Comparison of ENCODE assay signal across 8 cellular contexts in genomic region chr7:25098096-25099046, GRCh38. TPM values are rescaled to one million over a fixed set of nuclear protein-coding genes. Genes with fewer than 3 reads are reported as not detected.
DNase-seq lines count a peak whose midpoint lies in the region; ATAC-seq lines count a peak whose summit lies in the region.

No MANE protein-coding gene starts in this region.

- peak; percentile 73 for ATAC-seq in GM21447 (IDR thresholded peaks at IDR 0.05; ENCODE audit: unreplicated experiment)

- no peak overlapping the region for H3K27ac Mint-ChIP-seq in activated naive CD4-positive, alpha-beta T cell treated with anti-CD3 and anti-CD28 coated beads for 36 hours

- no peaks in the 10 kb centered on the region for H3K36me3 ChIP-seq in SJSA1

- peaks cover 7% of the 10 kb centered on the region for H3K4me1 Mint-ChIP-seq in activated naive CD4-positive, alpha-beta T cell treated with anti-CD3 and anti-CD28 coated beads for 36 hours (ENCODE audit: low read depth)

- intact Hi-C loops in activated naive CD4-positive, alpha-beta T cell treated with anti-CD3 and anti-CD28 coated beads for 36 hours (cut with micrococcal nuclease): loop anchor here (5.0 to 10.0 kb wide), 2 partner anchors 374 to 431 kb away; no protein-coding TSS in a partner anchor
- intact Hi-C loops in head of caudate nucleus (cut with DNase I): no loop called here

- H3K27me3 Mint-ChIP-seq in activated naive CD4-positive, alpha-beta T cell treated with anti-CD3 and anti-CD28 coated beads for 36 hours (ENCODE audit: low read depth): no peaks in the 10 kb centered on the region

- H3K4me3 ChIP-seq in SJSA1: no peak overlapping the region

- CTCF ChIA-PET in activated naive CD4-positive, alpha-beta T cell treated with anti-CD3 and anti-CD28 coated beads for 36 hours (lab: Charles Lee): interaction anchor here (0.5 to 10.5 kb wide), 40 partner anchors 9 to 1420 kb away, joined by 3 to 191 read pairs (median 4); no protein-coding TSS in a partner anchor

- no peak overlapping the region for H3K27ac ChIP-seq in SJSA1

- no peak overlapping the region for H3K4me3 Mint-ChIP-seq in activated naive CD4-positive, alpha-beta T cell treated with anti-CD3 and anti-CD28 coated beads for 36 hours

- 0 out of 2 replicates have a peak, but pooled peaks cover 6% of the 10 kb centered on the region for H3K4me1 ChIP-seq in SJSA1 (replicated peaks)

- no peaks in the 10 kb centered on the region for H3K9me3 Mint-ChIP-seq in activated naive CD4-positive, alpha-beta T cell treated with anti-CD3 and anti-CD28 coated beads for 36 hours

- DNase-seq in COLO829 (ENCODE audit: low spot score) (peak; percentile 89), LHCN-M2 (ENCODE audit: low read depth) (peak; percentile 67), SJSA1 (ENCODE audit: low read depth in 1 of 2, low spot score in 2 of 2) (peak; percentile 57 to 63), head of caudate nucleus (peak; percentile 17 to 81 (median 59)), pons (ENCODE audit: low spot score) (peak; percentile 58), cortex of kidney (lab: John Stamatoyannopoulos, UW) (no peak)
- peak; percentile 76 for DNase-seq in activated naive CD4-positive, alpha-beta T cell treated with anti-CD3 and anti-CD28 coated beads for 36 hours

- H3K9me3 ChIP-seq in SJSA1 (replicated peaks): no peaks in the 10 kb centered on the region

- H3K27me3 ChIP-seq in SJSA1 (replicated peaks): no peaks in the 10 kb centered on the region

- no peaks in the 10 kb centered on the region for H3K36me3 Mint-ChIP-seq in activated naive CD4-positive, alpha-beta T cell treated with anti-CD3 and anti-CD28 coated beads for 36 hours (ENCODE audit: low read depth)

RNA-seq across cellular contexts. Expression of gene CYCS, which starts 26.7 kb away (rescaled TPM):
- 115 and 119 TPM in 2 replicates for total RNA-seq in LHCN-M2 (2014; rRNA removed)
- polyA plus RNA-seq in LHCN-M2 (2012): 82.0 TPM
- total RNA-seq in SJSA1 (2014; rRNA removed; shearing (Covaris generic)): 144 and 170 TPM in 2 replicates
- 100 to 1,000 TPM; 213 to 224 TPM for total RNA-seq in activated naive CD4-positive, alpha-beta T cell treated with anti-CD3 and anti-CD28 coated beads for 36 hours
